ENCODE assay signal across 1 cellular context in genomic region chr15:59159210-59159609, GRCh38.
TF ChIP-seq lines count a peak whose summit lies in the region.

No MANE protein-coding gene starts in this region.

TF ChIP-seq in GM12878, 131 proteins besides CTCF, POLR2A, EP300 and RAD21:
- TF ChIP-seq TCF7 (IDR thresholded peaks at IDR 0.05; ENCODE audit: borderline replicate concordance), result no peak
